24 cellular contexts compared by ENCODE assay signal in the genomic region with DNA sequence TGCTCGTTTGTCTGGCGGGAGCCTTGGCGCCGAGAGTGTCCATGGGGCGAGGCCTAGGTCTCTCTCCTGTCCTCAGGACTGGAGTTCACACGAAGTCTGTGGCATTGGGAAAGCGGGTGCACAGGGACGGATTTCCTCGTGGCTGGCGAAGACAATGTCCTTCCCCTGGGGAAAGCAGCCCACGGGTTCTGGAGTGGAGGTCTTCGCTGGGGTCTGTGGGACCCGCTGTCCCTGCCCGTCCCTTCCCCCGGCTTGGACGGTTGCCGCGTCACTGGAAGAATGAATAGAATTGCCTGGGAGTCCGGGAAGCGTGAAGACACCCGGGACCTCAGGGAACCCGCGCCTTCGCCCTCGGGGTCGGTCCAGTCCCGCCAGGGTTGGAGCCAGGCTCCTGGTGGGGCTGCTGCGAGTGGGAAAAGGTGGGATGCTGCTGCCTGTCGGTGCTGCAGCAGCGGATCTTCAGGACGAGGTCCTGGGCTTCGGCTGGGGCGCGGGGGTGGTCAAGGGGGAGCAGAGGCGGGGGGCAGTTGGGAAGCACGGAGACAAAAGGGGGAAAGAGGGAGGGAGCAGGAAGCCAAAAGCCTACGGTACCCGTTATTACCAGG.
DNase-seq lines count a peak whose midpoint lies in the region; ATAC-seq and TF ChIP-seq lines count a peak whose summit lies in the region.
"Had no signal": no experiment of that assay in that cellular context is flagged by ENCODE, and none has a peak within 500 bp of the region (broad histone marks: within the 10 kb centered on the region; RNA-seq: fewer than 3 reads in every experiment).

No MANE protein-coding gene starts in this region.

- POLR2A ChIA-PET in activated naive CD8-positive, alpha-beta T cell treated with anti-CD3 and anti-CD28 coated beads, Interleukin-2, amount 10 ng/mL, durations not matched to agents 7 days and 5 days (lab: Charles Lee), result no interaction called here

- no peak overlapping the region for H3K4me3 ChIP-seq in RWPE2 (ENCODE audit: severe bottlenecking)
- H3K4me3 ChIP-seq: body of pancreas, colonic mucosa, hepatocyte, SJCRH30 had no signal

- no peak for DNase-seq in activated naive CD8-positive, alpha-beta T cell treated with anti-CD3 and anti-CD28 coated beads, Interleukin-2, amount 10 ng/mL, durations not matched to agents 7 days and 5 days
- no peak for DNase-seq in activated naive CD8-positive, alpha-beta T cell treated with anti-CD3 and anti-CD28 coated beads, Interleukin-2, amount 50 U/mL, for 24 hours
- DNase-seq in RWPE2 (ENCODE audit: low spot score) (peak; percentile 89), islet precursor cell (peak; percentile 48), midbrain (lab: John Stamatoyannopoulos, UW) (no peak), MV-4-11 (lab: John Stamatoyannopoulos, UW) (no peak), COLO668 (lab: John Stamatoyannopoulos, UW; ENCODE audit: unreplicated experiment) (no peak)
- DNase-seq: activated T-cell treated with anti-CD3 and anti-CD28 coated beads, Interleukin-2, amount 50 U/mL, for 4 hours; body of pancreas; DMS153; GOT3; NCI-H1436; NCI-H2171; SJCRH30; small intestine; stimulated activated CD4-positive, alpha-beta T cell treated with anti-CD3 and anti-CD28 coated beads, Interleukin-4, amount 100 ng/mL, for 1 hour had no signal

- peaks cover 3% of the 10 kb centered on the region for H3K36me3 Mint-ChIP-seq in activated naive CD8-positive, alpha-beta T cell treated with anti-CD3 and anti-CD28 coated beads, Interleukin-2, amount 10 ng/mL, durations not matched to agents 7 days and 5 days
- peaks cover 5% of the 10 kb centered on the region for H3K36me3 Mint-ChIP-seq in activated naive CD8-positive, alpha-beta T cell treated with anti-CD3 and anti-CD28 coated beads, Interleukin-2, amount 50 U/mL, for 24 hours (ENCODE audit: low read depth)
- H3K36me3 Mint-ChIP-seq in stimulated activated memory B cell treated with anti-CD40 and anti-IgM and Interleukin-4, amounts not matched to agents 10 μg/mL and 1 μg/mL and 100 μg/mL, for 72 hours, result no peaks in the 10 kb centered on the region

- peaks cover 9% of the 10 kb centered on the region for H3K9me3 ChIP-seq in RWPE2 (ENCODE audit: severe bottlenecking)
- H3K9me3 ChIP-seq: body of pancreas, colonic mucosa, SJCRH30 had no signal

- no peak overlapping the region for H3K4me3 Mint-ChIP-seq in activated naive CD8-positive, alpha-beta T cell treated with anti-CD3 and anti-CD28 coated beads, Interleukin-2, amount 10 ng/mL, durations not matched to agents 7 days and 5 days
- H3K4me3 Mint-ChIP-seq in activated naive CD8-positive, alpha-beta T cell treated with anti-CD3 and anti-CD28 coated beads, Interleukin-2, amount 50 U/mL, for 24 hours, result no peak overlapping the region
- no peak overlapping the region for H3K4me3 Mint-ChIP-seq in stimulated activated memory B cell treated with anti-CD40 and anti-IgM and Interleukin-4, amounts not matched to agents 10 μg/mL and 1 μg/mL and 100 μg/mL, for 72 hours
- H3K4me3 Mint-ChIP-seq: activated naive CD8-positive, alpha-beta T cell; activated T-cell treated with anti-CD3 and anti-CD28 coated beads, Interleukin-2, amount 50 U/mL, for 4 hours; nephron had no signal

- TF ChIP-seq CTCF in RWPE2 (IDR thresholded peaks at IDR 0.05; ENCODE audit: poor library complexity, severe bottlenecking), result no peak

- no peak for ATAC-seq in activated naive CD8-positive, alpha-beta T cell treated with anti-CD3 and anti-CD28 coated beads, Interleukin-2, amount 10 ng/mL, durations not matched to agents 7 days and 5 days (ENCODE audit: low read depth)
- no peak for ATAC-seq in activated naive CD8-positive, alpha-beta T cell treated with anti-CD3 and anti-CD28 coated beads, Interleukin-2, amount 50 U/mL, for 24 hours
- ATAC-seq in RWPE2 (ENCODE audit: low read depth), result no peak
- peak; percentile 43 for ATAC-seq in stimulated activated memory B cell treated with anti-CD40 and anti-IgM and Interleukin-4, amounts not matched to agents 10 μg/mL and 1 μg/mL and 100 μg/mL, for 72 hours
- ATAC-seq: activated CD4-positive, CD25-positive, alpha-beta regulatory T cell treated with anti-CD3 and anti-CD28 coated beads, Interleukin-2, amount 50 U/mL, for 24 hours; body of pancreas had no signal

- H3K27ac ChIP-seq in RWPE2 (ENCODE audit: poor library complexity, severe bottlenecking), result no peak overlapping the region
- H3K27ac ChIP-seq: body of pancreas, colonic mucosa, hepatocyte, SJCRH30, suprapubic skin had no signal

- H3K9me3 Mint-ChIP-seq in activated naive CD8-positive, alpha-beta T cell treated with anti-CD3 and anti-CD28 coated beads, Interleukin-2, amount 10 ng/mL, durations not matched to agents 7 days and 5 days, result peaks cover 12% of the 10 kb centered on the region
- peaks cover 15% of the 10 kb centered on the region for H3K9me3 Mint-ChIP-seq in activated naive CD8-positive, alpha-beta T cell treated with anti-CD3 and anti-CD28 coated beads, Interleukin-2, amount 50 U/mL, for 24 hours
- peaks cover 8% of the 10 kb centered on the region for H3K9me3 Mint-ChIP-seq in stimulated activated memory B cell treated with anti-CD40 and anti-IgM and Interleukin-4, amounts not matched to agents 10 μg/mL and 1 μg/mL and 100 μg/mL, for 72 hours

- peaks cover 13% of the 10 kb centered on the region for H3K27me3 Mint-ChIP-seq in activated naive CD8-positive, alpha-beta T cell treated with anti-CD3 and anti-CD28 coated beads, Interleukin-2, amount 10 ng/mL, durations not matched to agents 7 days and 5 days
- peaks cover 3% of the 10 kb centered on the region for H3K27me3 Mint-ChIP-seq in activated naive CD8-positive, alpha-beta T cell treated with anti-CD3 and anti-CD28 coated beads, Interleukin-2, amount 50 U/mL, for 24 hours
- H3K27me3 Mint-ChIP-seq in stimulated activated memory B cell treated with anti-CD40 and anti-IgM and Interleukin-4, amounts not matched to agents 10 μg/mL and 1 μg/mL and 100 μg/mL, for 72 hours, result peaks cover 8% of the 10 kb centered on the region
- H3K27me3 Mint-ChIP-seq: activated naive CD8-positive, alpha-beta T cell; progenitor cell of endocrine pancreas had no signal

- H3K36me3 ChIP-seq in RWPE2 (ENCODE audit: low read depth), result no peaks in the 10 kb centered on the region
- H3K36me3 ChIP-seq: colonic mucosa, SJCRH30, suprapubic skin had no signal

- no peaks in the 10 kb centered on the region for H3K4me1 ChIP-seq in RWPE2 (ENCODE audit: insufficient read depth, poor library complexity, severe bottlenecking)
- H3K4me1 ChIP-seq: body of pancreas, colonic mucosa, SJCRH30, suprapubic skin had no signal

- H3K27ac Mint-ChIP-seq in activated naive CD8-positive, alpha-beta T cell treated with anti-CD3 and anti-CD28 coated beads, Interleukin-2, amount 10 ng/mL, durations not matched to agents 7 days and 5 days, result peak overlapping the region; percentile 21
- no peak overlapping the region for H3K27ac Mint-ChIP-seq in activated naive CD8-positive, alpha-beta T cell treated with anti-CD3 and anti-CD28 coated beads, Interleukin-2, amount 50 U/mL, for 24 hours
- no peak overlapping the region for H3K27ac Mint-ChIP-seq in stimulated activated memory B cell treated with anti-CD40 and anti-IgM and Interleukin-4, amounts not matched to agents 10 μg/mL and 1 μg/mL and 100 μg/mL, for 72 hours
- H3K27ac Mint-ChIP-seq: activated naive CD8-positive, alpha-beta T cell; nephron; progenitor cell of endocrine pancreas had no signal

- no peaks in the 10 kb centered on the region for H3K27me3 ChIP-seq in RWPE2 (ENCODE audit: insufficient read depth, poor library complexity, severe bottlenecking)
- H3K27me3 ChIP-seq: body of pancreas, colonic mucosa, hepatocyte, SJCRH30 had no signal

- H3K4me1 Mint-ChIP-seq in activated naive CD8-positive, alpha-beta T cell treated with anti-CD3 and anti-CD28 coated beads, Interleukin-2, amount 10 ng/mL, durations not matched to agents 7 days and 5 days, result peaks cover 3% of the 10 kb centered on the region
- no peaks in the 10 kb centered on the region for H3K4me1 Mint-ChIP-seq in activated naive CD8-positive, alpha-beta T cell treated with anti-CD3 and anti-CD28 coated beads, Interleukin-2, amount 50 U/mL, for 24 hours
- H3K4me1 Mint-ChIP-seq in stimulated activated memory B cell treated with anti-CD40 and anti-IgM and Interleukin-4, amounts not matched to agents 10 μg/mL and 1 μg/mL and 100 μg/mL, for 72 hours, result no peaks in the 10 kb centered on the region
- H3K4me1 Mint-ChIP-seq: nephron had no signal

Comparison
In these comparisons a context has a peak if more than half of its experiments do, and no peak if none do; other contexts are left out.
1. DNase-seq: peak in RWPE2 (single experiment) and islet precursor cell (single experiment); none in activated naive CD8-positive, alpha-beta T cell treated with anti-CD3 and anti-CD28 coated beads, Interleukin-2, amount 10 ng/mL, durations not matched to agents 7 days and 5 days (single experiment), activated naive CD8-positive, alpha-beta T cell treated with anti-CD3 and anti-CD28 coated beads, Interleukin-2, amount 50 U/mL, for 24 hours (single experiment), midbrain (single experiment), MV-4-11 (single experiment) and COLO668 (single experiment).